11 cellular contexts compared by ENCODE assay signal in the genomic region with DNA sequence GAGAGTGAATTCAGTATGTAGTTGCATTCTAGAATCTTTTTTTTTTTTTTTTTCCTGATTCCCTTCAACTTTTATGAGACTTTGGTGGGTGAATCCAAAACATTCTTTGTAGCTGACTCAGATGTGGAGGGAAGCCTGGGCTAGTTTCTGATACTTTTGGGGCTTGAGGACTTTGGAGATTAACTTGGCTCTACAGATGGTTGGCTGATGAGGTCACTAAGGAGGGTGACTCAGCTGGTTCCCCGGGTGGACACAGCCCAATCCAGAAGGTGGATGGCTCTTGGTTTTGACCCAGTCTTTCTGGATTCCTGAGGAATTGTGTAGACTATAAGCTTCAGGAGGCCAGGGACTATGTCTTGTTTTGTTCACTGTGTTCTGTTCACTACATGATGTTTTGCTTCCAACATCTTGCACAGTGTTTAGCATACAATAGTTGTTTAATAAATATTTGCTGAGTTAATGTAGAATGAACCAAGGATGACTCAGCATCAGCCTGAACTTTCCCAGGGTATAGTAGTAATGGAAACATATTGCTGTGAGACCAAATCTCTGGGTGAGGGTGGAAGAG. TPM values are rescaled to one million over a fixed set of nuclear protein-coding genes. Genes with fewer than 3 reads are reported as not detected.
DNase-seq lines count a peak whose midpoint lies in the region; ATAC-seq and TF ChIP-seq lines count a peak whose summit lies in the region.
"Had no signal": no experiment of that assay in that cellular context is flagged by ENCODE, and none has a peak within 500 bp of the region (broad histone marks: within the 10 kb centered on the region; RNA-seq: fewer than 3 reads in every experiment).

No MANE protein-coding gene starts in this region.

- no peak overlapping the region for H2BK120ac ChIP-seq in mesenchymal stem cell (ENCODE audit: low read depth, low read length)

- no peak overlapping the region for H3K4me2 ChIP-seq in mesenchymal stem cell (ENCODE audit: low read length, poor library complexity, severe bottlenecking)

- TF ChIP-seq CTCF in BJ (IDR thresholded peaks at IDR 0.05; ENCODE audit: insufficient read depth, low read depth, low read length): no peak
- TF ChIP-seq CTCF in GM10266 (IDR thresholded peaks at IDR 0.05; ENCODE audit: control insufficient read depth, insufficient read depth, low read depth, missing control alignments): no peak

- H4K8ac ChIP-seq in mesenchymal stem cell (ENCODE audit: low read length): no peak overlapping the region

- H2AFZ ChIP-seq in mesenchymal stem cell (ENCODE audit: low read depth, low read length): no peak overlapping the region

- H3K36me3 ChIP-seq in BJ (ENCODE audit: control insufficient read depth, insufficient read depth, low read length) (no peaks in the 10 kb centered on the region), mesenchymal stem cell (ENCODE audit: control insufficient read depth in 1 of 2, insufficient read depth in 2 of 2, low read depth in 1 of 2, low read length in 2 of 2) (peaks cover 0 to under 1% of the 10 kb centered on the region in 2 experiments)

- H3K27me3 ChIP-seq in BJ (ENCODE audit: control insufficient read depth, insufficient read depth, low read length) (no peaks in the 10 kb centered on the region), mesenchymal stem cell (ENCODE audit: control insufficient read depth in 1 of 2, insufficient read depth in 1 of 2, low read length in 2 of 2) (no peaks in the 10 kb centered on the region)

- POLR2A ChIA-PET in BJ (lab: Charles Lee): interaction anchor here (0.6 kb wide), 3 partner anchors 8 to 215 kb away, joined by 7 to 17 read pairs (median 7); no protein-coding TSS in a partner anchor

- H3K18ac ChIP-seq in mesenchymal stem cell (ENCODE audit: low read depth in 1 of 2, low read length in 2 of 2): no peak overlapping the region

- DNase-seq in BJ (ENCODE audit: low read depth) (peak; percentile 98), MV-4-11 (lab: John Stamatoyannopoulos, UW) (peak; percentile 14), dermis blood vessel endothelial cell (peak; percentile 92), mesenchymal stem cell (peak; percentile 95), GM10266 (ENCODE audit: extremely low spot score) (no peak), KBM-7 (no peak)
- DNase-seq: activated B cell treated with CpG ODN at 0.5 μM for 24 hours, DND-41, NCI-H1436 treated with DMSO at 0.1 percent for 48 hours had no signal

- no peak overlapping the region for H3K14ac ChIP-seq in mesenchymal stem cell (ENCODE audit: low read length in 2 of 2)

- ATAC-seq in GM21526 (IDR thresholded peaks at IDR 0.05; ENCODE audit: low FRiP score, unreplicated experiment): no peak
- ATAC-seq in activated CD4-positive, CD25-positive, alpha-beta regulatory T cell treated with anti-CD3 and anti-CD28 coated beads, Interleukin-2, amount 50 U/mL, for 24 hours: no peak

- peak overlapping the region; percentile 51 for H3K9ac ChIP-seq in mesenchymal stem cell (ENCODE audit: low read length)

- H2AK5ac ChIP-seq in mesenchymal stem cell (ENCODE audit: low read length, severe bottlenecking): no peak overlapping the region

- 0% methylated on average over 1 of the region's 1 CpG for WGBS in mesenchymal stem cell

- no peak overlapping the region for H3K4me3 ChIP-seq in BJ (ENCODE audit: low read depth, low read length)
- H3K4me3 ChIP-seq in mesenchymal stem cell (ENCODE audit: insufficient read depth in 1 of 2, low read depth in 1 of 2, low read length in 2 of 2): no peak overlapping the region

- H3K79me1 ChIP-seq in mesenchymal stem cell (replicated peaks; ENCODE audit: low read length, poor library complexity, severe bottlenecking): no peaks in the 10 kb centered on the region

- H2BK5ac ChIP-seq in mesenchymal stem cell (ENCODE audit: low read depth, low read length, poor library complexity, severe bottlenecking): no peak overlapping the region

- H3K23ac ChIP-seq in mesenchymal stem cell (ENCODE audit: low read length in 2 of 2): no peak overlapping the region

- H3K4me1 ChIP-seq in mesenchymal stem cell (ENCODE audit: control insufficient read depth, insufficient read depth, low read depth, low read length): peaks cover 9% of the 10 kb centered on the region

- H3K9me3 ChIP-seq in mesenchymal stem cell (ENCODE audit: control insufficient read depth, low read length): no peaks in the 10 kb centered on the region

- CTCF ChIA-PET in BJ (lab: Yijun Ruan, JAX): interaction anchor here (0.6 to 3.2 kb wide), 4 partner anchors 12 to 201 kb away, joined by 3 to 12 read pairs (median 4); no protein-coding TSS in a partner anchor

- H3K4ac ChIP-seq in mesenchymal stem cell (ENCODE audit: low read depth in 1 of 2, low read length in 2 of 2): no peak overlapping the region

- no peak overlapping the region for H2BK15ac ChIP-seq in mesenchymal stem cell (ENCODE audit: low read depth, poor library complexity, severe bottlenecking)

- H3K27ac ChIP-seq in mesenchymal stem cell (ENCODE audit: low read length, poor library complexity, severe bottlenecking): peak overlapping the region; percentile 88

- in situ Hi-C loops in KBM-7 (cut with MboI; ENCODE audit: low pct_unique_long_range_greater_than_20kb, low sequenced_read_pairs): no loop called here

- H2BK12ac ChIP-seq in mesenchymal stem cell (ENCODE audit: low read length in 2 of 2): no peak overlapping the region

- no peak overlapping the region for H4K91ac ChIP-seq in mesenchymal stem cell (ENCODE audit: low read length)

RNA-seq across cellular contexts. Expression of a gene that starts 30.5 kb away (rescaled TPM):
- 5.6 and 6.6 TPM in 2 replicates for polyA plus RNA-seq in BJ (2011; rRNA removed)
- 4.5 and 6.5 TPM in 2 replicates for polyA minus RNA-seq in BJ (2011; rRNA and poly(A)+ RNA removed)
- total RNA-seq in dermis blood vessel endothelial cell: 14.1 and 15.9 TPM in 2 replicates
- 0.23 TPM for polyA plus RNA-seq in mesenchymal stem cell (2013, experiment 1 of 2)
- 0.15 TPM for polyA plus RNA-seq in mesenchymal stem cell (2013, experiment 2 of 2)
- total RNA-seq: activated B cell treated with CpG ODN at 0.5 μM for 24 hours had no signal

RNA-seq across cellular contexts. Expression of a gene that starts 57.0 kb away (rescaled TPM):
- polyA plus RNA-seq in BJ (2011; rRNA removed): 4.3 and 4.7 TPM in 2 replicates
- polyA minus RNA-seq in BJ (2011; rRNA and poly(A)+ RNA removed): 1.6 and 3.2 TPM in 2 replicates
- total RNA-seq in dermis blood vessel endothelial cell: 4.1 and 4.2 TPM in 2 replicates
- polyA plus RNA-seq in mesenchymal stem cell (2013, experiment 1 of 2): 0.11 TPM
- polyA plus RNA-seq in mesenchymal stem cell (2013, experiment 2 of 2): 0.07 TPM
- total RNA-seq: activated B cell treated with CpG ODN at 0.5 μM for 24 hours had no signal

Comparison
In these comparisons a context has a peak if more than half of its experiments do, and no peak if none do; other contexts are left out.
1. DNase-seq: peak in BJ (single experiment), MV-4-11 (single experiment), dermis blood vessel endothelial cell (single experiment) and mesenchymal stem cell (single experiment); none in GM10266 (single experiment) and KBM-7 (single experiment).